Comparison of ENCODE assay signal across 8 cellular contexts in genomic region chr1:32988665-32989064, GRCh38. TPM values are rescaled to one million over a fixed set of nuclear protein-coding genes. Genes with fewer than 3 reads are reported as not detected.
DNase-seq lines count a peak whose midpoint lies in the region; ATAC-seq and TF ChIP-seq lines count a peak whose summit lies in the region.
"Had no signal": no experiment of that assay in that cellular context is flagged by ENCODE, and none has a peak within 500 bp of the region (broad histone marks: within the 10 kb centered on the region; RNA-seq: fewer than 3 reads in every experiment).

No MANE protein-coding gene starts in this region.

- no peak overlapping the region for H3K4me3 ChIP-seq in stomach

- H3K36me3 Mint-ChIP-seq in IgD-negative memory B cell, result no peaks in the 10 kb centered on the region
- no peaks in the 10 kb centered on the region for H3K36me3 Mint-ChIP-seq in T-cell

- intact Hi-C loops in left cardiac atrium (cut with DNase I) (no loop called here), stomach (cut with DNase I; ENCODE audit: low total_unique reads) (no loop called here)

- H3K9me3 Mint-ChIP-seq in IgD-negative memory B cell (no peaks in the 10 kb centered on the region), T-cell (no peaks in the 10 kb centered on the region)

- H3K9me3 ChIP-seq in stomach, result no peaks in the 10 kb centered on the region

- CTCF ChIA-PET in T-cell (lab: Charles Lee), result no interaction called here

- H3K4me3 Mint-ChIP-seq in IgD-negative memory B cell (no peak overlapping the region), T-cell (no peak overlapping the region)

- H3K4me1 Mint-ChIP-seq in IgD-negative memory B cell (peaks cover 33 to 40% (median 37%) of the 10 kb centered on the region in 3 donors), T-cell (peaks cover 15 to 50% (median 34%) of the 10 kb centered on the region in 3 donors)

- no peak for TF ChIP-seq CTCF in stomach (IDR thresholded peaks at IDR 0.05)

- no peak for TF ChIP-seq EP300 in stomach (IDR thresholded peaks at IDR 0.05)

- DNase-seq in amniotic epithelial cell (ENCODE audit: low read depth) (peak; percentile 84), left cardiac atrium (no peak), stomach (no peak), T-cell (no peak), NCI-H510A (lab: John Stamatoyannopoulos, UW) (no peak), NCI-H1092 (lab: John Stamatoyannopoulos, UW) (no peak)
- DNase-seq: NCI-H1092 treated with DMSO at 0.1 percent for 48 hours had no signal

- H3K27me3 ChIP-seq in stomach, result no peaks in the 10 kb centered on the region

- H3K27ac Mint-ChIP-seq in IgD-negative memory B cell, result peak overlapping the region in 2 of 3 donors; percentile 74 to 78
- peak overlapping the region in 1 of 2 donors; percentile 21 for H3K27ac Mint-ChIP-seq in T-cell

- no peak for TF ChIP-seq POLR2A in stomach (IDR thresholded peaks at IDR 0.05)

- ATAC-seq in left cardiac atrium, result peak; percentile 31 to 34
- no peak for ATAC-seq in T-cell (replicated peaks in 1 of 4)

- peaks cover 28 to 61% (median 31%) of the 10 kb centered on the region in 4 donors for H3K4me1 ChIP-seq in stomach

- no peaks in the 10 kb centered on the region for H3K27me3 Mint-ChIP-seq in IgD-negative memory B cell
- no peaks in the 10 kb centered on the region for H3K27me3 Mint-ChIP-seq in T-cell

- H3K27ac ChIP-seq in stomach, result peak overlapping the region in 4 of 5 donors; percentile 63 to 84 (median 70)

- POLR2A ChIA-PET in T-cell (lab: Charles Lee), result no interaction called here

- no peaks in the 10 kb centered on the region for H3K36me3 ChIP-seq in stomach

RNA-seq across cellular contexts. Expression of gene RNF19B, which starts 24.1 kb away (rescaled TPM):
- 2.6 TPM for polyA plus RNA-seq in IgD-negative memory B cell
- total RNA-seq in left cardiac atrium, result 10 to 100 TPM; 10.7 to 12.8 TPM
- total RNA-seq in stomach, result 10 to 100 TPM in 3 of 5 donors, 1 to 10 TPM in 1, under 1 TPM in 1; 0.58 to 29.5 (median 10.3) TPM
- 10 to 100 TPM in 1 of 3 donors, 1 to 10 TPM in 2; 9.1 to 10.4 (median 9.1) TPM for polyA plus RNA-seq in stomach
- total RNA-seq in T-cell, result 10 to 100 TPM; 28.7 to 44.8 (median 30.3) TPM

RNA-seq across cellular contexts. Expression of gene AK2, which starts 48.0 kb away (rescaled TPM):
- polyA plus RNA-seq in IgD-negative memory B cell (112 TPM), stomach (100 to 1,000 TPM in 2 of 3 donors, 10 to 100 TPM in 1; 98.8 to 129 (median 107) TPM)
- total RNA-seq in left cardiac atrium (100 to 1,000 TPM; 121 to 142 TPM), stomach (100 to 1,000 TPM in 4 of 5 donors, 10 to 100 TPM in 1; 71.0 to 263 (median 124) TPM), T-cell (10 to 100 TPM; 57.2 to 92.9 (median 81.9) TPM)

Comparison
In these comparisons a context has a peak if more than half of its experiments do, and no peak if none do; other contexts are left out.
1. ATAC-seq: peak in left cardiac atrium (2 of 2); none in T-cell (0 of 4).